ENCODE assay signal across 20 cellular contexts in genomic region chr4:23422878-23423277, GRCh38.
DNase-seq lines count a peak whose midpoint lies in the region; ATAC-seq and TF ChIP-seq lines count a peak whose summit lies in the region.
"Had no signal": no experiment of that assay in that cellular context is flagged by ENCODE, and none has a peak within 500 bp of the region (broad histone marks: within the 10 kb centered on the region; RNA-seq: fewer than 3 reads in every experiment).

No MANE protein-coding gene starts in this region.

- 74 to 94% (median 87%) methylated on average over 1 of the region's 1 CpG for WGBS in stomach, 5 donors

- intact Hi-C loops in stomach (cut with DNase I; ENCODE audit: low total_unique reads) = no loop called here

- peaks cover 9% of the 10 kb centered on the region; the same call in 1 of the 2 replicates for H3K9me3 ChIP-seq in HUES48 (ENCODE audit: control insufficient read depth, insufficient read depth, low read length)
- H3K9me3 ChIP-seq in stomach = peaks cover 0 to 3% (median 0%) of the 10 kb centered on the region in 4 donors
- H3K9me3 ChIP-seq: A549, Caco-2 had no signal

- DNase-seq in astrocyte of the spinal cord (ENCODE audit: low read depth, low spot score) (peak; percentile 19), iPS DF 19.7 (ENCODE audit: low read depth, low spot score) (peak; percentile 17), osteocyte (ENCODE audit: extremely low spot score, unreplicated experiment) (no peak), SHP77 treated with DMSO at 0.1 percent for 48 hours (lab: John Stamatoyannopoulos, UW) (no peak), kidney glomerular epithelial cell (lab: John Stamatoyannopoulos, UW) (no peak), stomach (no peak)
- DNase-seq: Caco-2; CD4-positive, alpha-beta T cell; GM23248; IMR-90; NCI-H1048; NCI-H1436; NCI-H1930; NCI-H226; NCI-H524; NCI-H82; SHP77 had no signal

- H3K4me1 ChIP-seq in HUES48 (ENCODE audit: control insufficient read depth, insufficient read depth, low read length) = peaks cover 22% of the 10 kb centered on the region
- H3K4me1 ChIP-seq in stomach = no peaks in the 10 kb centered on the region
- H3K4me1 ChIP-seq: A549, Caco-2 had no signal

- H3K36me3 Mint-ChIP-seq in osteocyte (ENCODE audit: unreplicated experiment) = no peaks in the 10 kb centered on the region

- peak overlapping the region; percentile 38; the same call in 1 of the 2 replicates for H3K9ac ChIP-seq in HUES48 (ENCODE audit: low read depth, low read length)
- H3K9ac ChIP-seq: GM23248 had no signal

- no peak for TF ChIP-seq POLR2A in stomach (IDR thresholded peaks at IDR 0.05)

- no peaks in the 10 kb centered on the region for H3K36me3 ChIP-seq in HUES48 (ENCODE audit: control insufficient read depth, insufficient read depth, low read length)
- H3K36me3 ChIP-seq in stomach = no peaks in the 10 kb centered on the region

- H3K4me3 ChIP-seq in HUES48 (ENCODE audit: low read depth, low read length) = no peak overlapping the region
- no peak overlapping the region for H3K4me3 ChIP-seq in astrocyte of the spinal cord (ENCODE audit: low read depth, low read length)
- H3K4me3 ChIP-seq in stomach = no peak overlapping the region
- H3K4me3 ChIP-seq: A549, GM23248 had no signal

- no peak overlapping the region for H3K4me3 Mint-ChIP-seq in osteocyte (ENCODE audit: unreplicated experiment)
- H3K4me3 Mint-ChIP-seq: CD4-positive, alpha-beta T cell had no signal

- H3K27me3 ChIP-seq in HUES48 (ENCODE audit: control insufficient read depth, insufficient read depth, low read length) = no peaks in the 10 kb centered on the region
- H3K27me3 ChIP-seq in stomach = no peaks in the 10 kb centered on the region

- TF ChIP-seq CTCF in astrocyte of the spinal cord (IDR thresholded peaks at IDR 0.05; ENCODE audit: low read depth, low read length) = no peak
- no peak for TF ChIP-seq CTCF in osteocyte (IDR thresholded peaks at IDR 0.05)
- TF ChIP-seq CTCF in stomach (IDR thresholded peaks at IDR 0.05) = no peak

- peaks cover 8% of the 10 kb centered on the region for H3K4me1 Mint-ChIP-seq in osteocyte (ENCODE audit: unreplicated experiment)

- peak overlapping the region; percentile 1 for H3K27ac Mint-ChIP-seq in osteocyte (ENCODE audit: unreplicated experiment)
- H3K27ac Mint-ChIP-seq: CD4-positive, alpha-beta T cell had no signal

- ATAC-seq in GM18907 (IDR thresholded peaks at IDR 0.05; ENCODE audit: unreplicated experiment) = no peak
- ATAC-seq: A549 had no signal

- no peaks in the 10 kb centered on the region for H3K9me3 Mint-ChIP-seq in osteocyte (ENCODE audit: unreplicated experiment)

- no peaks in the 10 kb centered on the region for H3K27me3 Mint-ChIP-seq in osteocyte (ENCODE audit: unreplicated experiment)
- H3K27me3 Mint-ChIP-seq: CD4-positive, alpha-beta T cell had no signal

- in situ Hi-C loops in astrocyte of the spinal cord (cut with HindIII; ENCODE audit: low sequenced_read_pairs) = no loop called here

- H3K27ac ChIP-seq in HUES48 (ENCODE audit: low read depth, low read length) (peak overlapping the region; percentile 85), stomach (no peak overlapping the region)
- H3K27ac ChIP-seq: A549, GM23248 had no signal

- TF ChIP-seq EP300 in stomach (IDR thresholded peaks at IDR 0.05) = no peak

Comparison
In these comparisons a context has a peak if more than half of its experiments do, and no peak if none do; other contexts are left out.
1. DNase-seq: peak in astrocyte of the spinal cord (single experiment) and iPS DF 19.7 (single experiment); none in osteocyte (single experiment), SHP77 treated with DMSO at 0.1 percent for 48 hours (single experiment), kidney glomerular epithelial cell (single experiment) and stomach (single experiment).